In genomic region chr17:81940538-81941483, GRCh38 we compare ENCODE assay signal across 27 cellular contexts. TPM values are rescaled to one million over a fixed set of nuclear protein-coding genes. Genes with fewer than 3 reads are reported as not detected.
A peak's percentile ranks its signal among the peaks of the same experiment; 100 is the strongest.
DNase-seq lines count a peak whose midpoint lies in the region; ATAC-seq and TF ChIP-seq lines count a peak whose summit lies in the region.
"Had no signal": no experiment of that assay in that cellular context is flagged by ENCODE, and none has a peak within 500 bp of the region (broad histone marks: within the 10 kb centered on the region; RNA-seq: fewer than 3 reads in every experiment).

No MANE protein-coding gene starts in this region.

- no peaks in the 10 kb centered on the region for H4K20me1 ChIP-seq in GM23338 (replicated peaks; ENCODE audit: insufficient read depth)

- H3K9ac ChIP-seq in neuronal stem cell (ENCODE audit: low read depth, low read length, poor library complexity) = peak overlapping the region; percentile 60

- no peaks in the 10 kb centered on the region for H3K9me2 ChIP-seq in GM23338 (ENCODE audit: insufficient read depth)

- peak overlapping the region; percentile 34 for H3K27ac Mint-ChIP-seq in activated CD8-positive, alpha-beta T cell treated with anti-CD3 and anti-CD28 coated beads, Interleukin-2, amount 10 ng/mL, durations not matched to agents 7 days and 5 days
- no peak overlapping the region for H3K27ac Mint-ChIP-seq in activated CD8-positive, alpha-beta T cell treated with anti-CD3 and anti-CD28 coated beads for 36 hours
- H3K27ac Mint-ChIP-seq in GM23338 = no peak overlapping the region
- H3K27ac Mint-ChIP-seq: activated T-cell treated with anti-CD3 and anti-CD28 coated beads, Interleukin-2, amount 50 U/mL, for 24 hours; CD8-positive, alpha-beta T cell; memory B cell had no signal

- peaks cover 11% of the 10 kb centered on the region; the same call in 1 of the 2 replicates for H3K79me2 ChIP-seq in GM23338 (replicated peaks; ENCODE audit: insufficient read depth)

- H3K9me3 ChIP-seq in neuronal stem cell (replicated peaks in 1 of 2; ENCODE audit: control insufficient read depth in 2 of 2, insufficient read depth in 1 of 2, low read depth in 1 of 2, low read length in 2 of 2) = no peaks in the 10 kb centered on the region
- H3K9me3 ChIP-seq: neutrophil, Peyer's patch, SJSA1 had no signal

- peaks cover 15% of the 10 kb centered on the region for H3K4me1 ChIP-seq in GM23338 (ENCODE audit: insufficient read depth)
- H3K4me1 ChIP-seq in neuronal stem cell (ENCODE audit: control insufficient read depth in 2 of 2, insufficient read depth in 1 of 2, low read depth in 1 of 2, low read length in 2 of 2) = peaks cover 16 to 18% of the 10 kb centered on the region in 2 donors

- H3K27me3 Mint-ChIP-seq in activated CD8-positive, alpha-beta T cell treated with anti-CD3 and anti-CD28 coated beads, Interleukin-2, amount 10 ng/mL, durations not matched to agents 7 days and 5 days (ENCODE audit: low read depth) = no peaks in the 10 kb centered on the region
- no peaks in the 10 kb centered on the region for H3K27me3 Mint-ChIP-seq in activated CD8-positive, alpha-beta T cell treated with anti-CD3 and anti-CD28 coated beads for 36 hours
- peaks cover 35% of the 10 kb centered on the region for H3K27me3 Mint-ChIP-seq in GM23338 (ENCODE audit: insufficient read depth, low read depth, poor library complexity)

- DNase-seq in activated CD8-positive, alpha-beta T cell treated with anti-CD3 and anti-CD28 coated beads, Interleukin-2, amount 10 ng/mL, durations not matched to agents 7 days and 5 days = no peak
- DNase-seq in activated CD8-positive, alpha-beta T cell treated with anti-CD3 and anti-CD28 coated beads for 36 hours = no peak
- DNase-seq in GM23338 (ENCODE audit: low spot score) = no peak
- no peak for DNase-seq in neuronal stem cell (ENCODE audit: low spot score)
- no peak for DNase-seq in MV-4-11 (lab: John Stamatoyannopoulos, UW)
- no peak for DNase-seq in NCI-H748 (lab: John Stamatoyannopoulos, UW; ENCODE audit: unreplicated experiment)
- DNase-seq in ureter (ENCODE audit: low spot score) = no peak
- DNase-seq: 8988T; activated CD4-positive, alpha-beta T cell treated with anti-CD3 and anti-CD28 coated beads for 1 hour; activated gamma-delta T cell treated with Interleukin-2 at 50 U/mL for 16 hours; activated T-cell treated with anti-CD3 and anti-CD28 coated beads, Interleukin-2, amount 50 U/mL, for 24 hours; CD8-positive, alpha-beta T cell; effector memory CD4-positive, alpha-beta T cell; NCI-H1105 treated with DMSO at 0.1 percent for 48 hours; NCI-H2029; Peyer's patch; stimulated activated naive CD8-positive, alpha-beta T cell treated with anti-CD3 and anti-CD28 coated beads, Interleukin-15, Interleukin-2, amounts not matched to agents 100 U/mL and 50 U/mL, for 24 hours; T-helper 1 cell had no signal

- H2AFZ ChIP-seq in GM23338 = 0 out of 2 replicates have a peak overlapping the region, but pooled peaks have one; percentile 83
- H2AFZ ChIP-seq in neuronal stem cell (ENCODE audit: low read length) = no peak overlapping the region

- peaks cover 4% of the 10 kb centered on the region; the same call in 1 of the 2 replicates for H3K27me3 ChIP-seq in GM23338 (ENCODE audit: insufficient read depth)
- H3K27me3 ChIP-seq in neuronal stem cell (ENCODE audit: control insufficient read depth in 3 of 3, insufficient read depth in 3 of 3, low read depth in 1 of 3, low read length in 3 of 3) = peaks cover 0 to 4% (median 2%) of the 10 kb centered on the region in 3 experiments
- H3K27me3 ChIP-seq: Peyer's patch had no signal

- WGBS in neuronal stem cell (ENCODE audit: extremely low coverage in 2 of 2, insufficient read length in 2 of 2, insufficient replicate concordance in 1 of 2), 2 donors = no CpG with 5 or more reads among the region's 56 CpGs

- no peaks in the 10 kb centered on the region for H3K9me3 Mint-ChIP-seq in activated CD8-positive, alpha-beta T cell treated with anti-CD3 and anti-CD28 coated beads, Interleukin-2, amount 10 ng/mL, durations not matched to agents 7 days and 5 days (ENCODE audit: insufficient read depth)
- H3K9me3 Mint-ChIP-seq in activated CD8-positive, alpha-beta T cell treated with anti-CD3 and anti-CD28 coated beads for 36 hours = no peaks in the 10 kb centered on the region
- H3K9me3 Mint-ChIP-seq in GM23338 = no peaks in the 10 kb centered on the region
- H3K9me3 Mint-ChIP-seq: activated T-cell treated with anti-CD3 and anti-CD28 coated beads, Interleukin-2, amount 50 U/mL, for 24 hours; CD8-positive, alpha-beta T cell; IgD-negative memory B cell; memory B cell had no signal

- H2BK12ac ChIP-seq in neuronal stem cell (ENCODE audit: low read length) = peak overlapping the region; percentile 82

- ATAC-seq in activated CD8-positive, alpha-beta T cell treated with anti-CD3 and anti-CD28 coated beads, Interleukin-2, amount 10 ng/mL, durations not matched to agents 7 days and 5 days = no peak
- ATAC-seq in activated CD8-positive, alpha-beta T cell treated with anti-CD3 and anti-CD28 coated beads for 36 hours = no peak
- ATAC-seq in GM23338 = no peak
- ATAC-seq: CD8-positive, alpha-beta T cell; stimulated activated naive CD8-positive, alpha-beta T cell treated with anti-CD3 and anti-CD28 coated beads, Interleukin-15, Interleukin-2, amounts not matched to agents 100 U/mL and 50 U/mL, for 24 hours had no signal

- H3K4me2 ChIP-seq in GM23338 (no peak overlapping the region; the same call in 1 of the 2 replicates), neuronal stem cell (ENCODE audit: insufficient read depth, low read length, poor library complexity, severe bottlenecking) (no peak overlapping the region)

- H3K79me1 ChIP-seq in neuronal stem cell (ENCODE audit: low read depth, low read length) = peaks cover 7% of the 10 kb centered on the region

- peak overlapping the region; percentile 93 for H4K8ac ChIP-seq in neuronal stem cell (ENCODE audit: low read depth, low read length)

- CTCF ChIA-PET in activated CD8-positive, alpha-beta T cell treated with anti-CD3 and anti-CD28 coated beads, Interleukin-2, amount 10 ng/mL, durations not matched to agents 7 days and 5 days (lab: Charles Lee) = interaction anchor here (0.6 kb wide), 1 partner anchor 59 kb away, joined by 3 read pairs; no protein-coding TSS in a partner anchor
- CTCF ChIA-PET in activated CD8-positive, alpha-beta T cell treated with anti-CD3 and anti-CD28 coated beads for 36 hours (lab: Charles Lee) = interaction anchor here (1.2 to 2.3 kb wide), 3 partner anchors 13 to 19 kb away, joined by 3 to 6 read pairs (median 3); no protein-coding TSS in a partner anchor

- H3K36me3 Mint-ChIP-seq in activated CD8-positive, alpha-beta T cell treated with anti-CD3 and anti-CD28 coated beads, Interleukin-2, amount 10 ng/mL, durations not matched to agents 7 days and 5 days (ENCODE audit: low read depth) = peaks cover 2% of the 10 kb centered on the region
- peaks cover 6% of the 10 kb centered on the region for H3K36me3 Mint-ChIP-seq in activated CD8-positive, alpha-beta T cell treated with anti-CD3 and anti-CD28 coated beads for 36 hours (ENCODE audit: low read depth)
- peaks cover 8% of the 10 kb centered on the region for H3K36me3 Mint-ChIP-seq in GM23338 (ENCODE audit: low read depth)
- H3K36me3 Mint-ChIP-seq: CD8-positive, alpha-beta T cell; IgD-negative memory B cell; memory B cell had no signal

- peak overlapping the region; percentile 90 for H2BK5ac ChIP-seq in neuronal stem cell (ENCODE audit: low read length)

- H3K4me3 Mint-ChIP-seq in activated CD8-positive, alpha-beta T cell treated with anti-CD3 and anti-CD28 coated beads, Interleukin-2, amount 10 ng/mL, durations not matched to agents 7 days and 5 days = no peak overlapping the region
- H3K4me3 Mint-ChIP-seq in activated CD8-positive, alpha-beta T cell treated with anti-CD3 and anti-CD28 coated beads for 36 hours = no peak overlapping the region
- no peak overlapping the region; the same call in 2 of the 3 replicates for H3K4me3 Mint-ChIP-seq in GM23338
- H3K4me3 Mint-ChIP-seq: activated T-cell treated with anti-CD3 and anti-CD28 coated beads, Interleukin-2, amount 50 U/mL, for 24 hours; CD8-positive, alpha-beta T cell; memory B cell had no signal

- H3K4me1 Mint-ChIP-seq in activated CD8-positive, alpha-beta T cell treated with anti-CD3 and anti-CD28 coated beads, Interleukin-2, amount 10 ng/mL, durations not matched to agents 7 days and 5 days (ENCODE audit: low read depth) = peaks cover 18% of the 10 kb centered on the region
- peaks cover 8% of the 10 kb centered on the region for H3K4me1 Mint-ChIP-seq in activated CD8-positive, alpha-beta T cell treated with anti-CD3 and anti-CD28 coated beads for 36 hours (ENCODE audit: low read depth)
- peaks cover 21% of the 10 kb centered on the region for H3K4me1 Mint-ChIP-seq in GM23338

- peak overlapping the region; percentile 98 for H2AK5ac ChIP-seq in neuronal stem cell (ENCODE audit: low read depth, low read length)

- no peak overlapping the region for H3K27ac ChIP-seq in GM23338 (ENCODE audit: low read depth)
- peak overlapping the region; percentile 60 for H3K27ac ChIP-seq in cingulate gyrus (ENCODE audit: low read depth, low read length)
- H3K27ac ChIP-seq in neuronal stem cell (replicated peaks; ENCODE audit: low read length) = no peak overlapping the region
- H3K27ac ChIP-seq: neutrophil, Peyer's patch, SJSA1 had no signal

- no peak for TF ChIP-seq CTCF in activated CD8-positive, alpha-beta T cell treated with anti-CD3 and anti-CD28 coated beads for 36 hours (IDR thresholded peaks at IDR 0.05)
- TF ChIP-seq CTCF in GM23338 (conservative IDR thresholded peaks at IDR 0.05; ENCODE audit: low read depth in 2 of 2) = no peak

- intact Hi-C loops in activated CD8-positive, alpha-beta T cell treated with anti-CD3 and anti-CD28 coated beads for 36 hours (cut with micrococcal nuclease) = no loop called here

- peak overlapping the region; percentile 90 for H3K18ac ChIP-seq in neuronal stem cell (ENCODE audit: low read length)

- peak overlapping the region; percentile 97 for H3K14ac ChIP-seq in neuronal stem cell (ENCODE audit: low read length)

- peak overlapping the region; percentile 95 for H3K4ac ChIP-seq in neuronal stem cell (ENCODE audit: low read length)

- H3K23ac ChIP-seq in neuronal stem cell (ENCODE audit: low read depth, low read length, poor library complexity) = peak overlapping the region; percentile 85

- H3F3A ChIP-seq in GM23338 (replicated peaks; ENCODE audit: low read depth) = peaks cover 10% of the 10 kb centered on the region; the same call in 1 of the 2 replicates

- H4K91ac ChIP-seq in neuronal stem cell (ENCODE audit: low read depth, low read length, poor library complexity) = peak overlapping the region; percentile 72

- no peak overlapping the region for H3K4me3 ChIP-seq in GM23338
- H3K4me3 ChIP-seq in neuronal stem cell (ENCODE audit: low read length in 2 of 2) = no peak overlapping the region
- H3K4me3 ChIP-seq: Peyer's patch, SJSA1 had no signal

- H3K36me3 ChIP-seq in GM23338 (ENCODE audit: insufficient read depth) (no peaks in the 10 kb centered on the region), neuronal stem cell (replicated peaks in 1 of 2; ENCODE audit: control insufficient read depth in 2 of 2, insufficient read depth in 2 of 2, low read length in 2 of 2) (no peaks in the 10 kb centered on the region)
- H3K36me3 ChIP-seq: neutrophil, Peyer's patch, SJSA1 had no signal

- POLR2A ChIA-PET in activated CD8-positive, alpha-beta T cell treated with anti-CD3 and anti-CD28 coated beads, Interleukin-2, amount 10 ng/mL, durations not matched to agents 7 days and 5 days (lab: Charles Lee) = no interaction called here
- POLR2A ChIA-PET in activated CD8-positive, alpha-beta T cell treated with anti-CD3 and anti-CD28 coated beads for 36 hours (lab: Charles Lee) = interaction anchor here (1.7 kb wide), 1 partner anchor 19 kb away, joined by 3 read pairs; no protein-coding TSS in a partner anchor

- H2BK15ac ChIP-seq in neuronal stem cell (ENCODE audit: low read length) = peak overlapping the region; percentile 100

- peak overlapping the region; percentile 93 for H2BK120ac ChIP-seq in neuronal stem cell (ENCODE audit: low read depth, low read length)

RNA-seq across cellular contexts. Expression of gene PYCR1, which starts 3.7 kb away (rescaled TPM):
- 10 to 100 TPM; 35.5 to 38.1 TPM for total RNA-seq in activated CD8-positive, alpha-beta T cell treated with anti-CD3 and anti-CD28 coated beads, Interleukin-2, amount 10 ng/mL, durations not matched to agents 7 days and 5 days
- total RNA-seq in activated CD8-positive, alpha-beta T cell treated with anti-CD3 and anti-CD28 coated beads for 36 hours = 100 to 1,000 TPM; 140 to 141 TPM
- 237 and 240 TPM in 2 replicates for total RNA-seq in GM23338 (2014; rRNA removed; shearing (Covaris generic))
- polyA plus RNA-seq in GM23338 (2016; fragmentation: Nextera tagmentation; extraction: Ambion mirVana) = 87.3 and 98.9 TPM in 2 replicates
- polyA plus RNA-seq in neuronal stem cell (2013, experiment 1 of 2) = 53.9 TPM
- 52.1 TPM for polyA plus RNA-seq in neuronal stem cell (2013, experiment 2 of 2)
- total RNA-seq in ureter = 63.9 TPM

RNA-seq across cellular contexts. Expression of gene MYADML2, which starts 6.2 kb away (rescaled TPM):
- total RNA-seq in activated CD8-positive, alpha-beta T cell treated with anti-CD3 and anti-CD28 coated beads, Interleukin-2, amount 10 ng/mL, durations not matched to agents 7 days and 5 days = not detected
- not detected for total RNA-seq in activated CD8-positive, alpha-beta T cell treated with anti-CD3 and anti-CD28 coated beads for 36 hours
- 0.78 and 1.7 TPM in 2 replicates for total RNA-seq in GM23338 (2014; rRNA removed; shearing (Covaris generic))
- 0.42 and 0.70 TPM in 2 replicates for polyA plus RNA-seq in GM23338 (2016; fragmentation: Nextera tagmentation; extraction: Ambion mirVana)
- polyA plus RNA-seq in neuronal stem cell (2013, experiment 1 of 2) = 0.03 TPM
- polyA plus RNA-seq in neuronal stem cell (2013, experiment 2 of 2) = 0.03 TPM
- not detected for total RNA-seq in ureter
- total RNA-seq: activated CD8-positive, alpha-beta memory T cell treated with anti-CD3 and anti-CD28 coated beads for 36 hours; CD8-positive, alpha-beta T cell; epithelial cell of proximal tubule; H4; posterior vena cava; SJSA1 had no signal
- polyA plus RNA-seq: IgD-negative memory B cell had no signal

RNA-seq across cellular contexts. Expression of gene MAFG, which starts 13.3 kb away (rescaled TPM):
- 10 to 100 TPM; 14.0 to 16.5 TPM for total RNA-seq in activated CD8-positive, alpha-beta T cell treated with anti-CD3 and anti-CD28 coated beads, Interleukin-2, amount 10 ng/mL, durations not matched to agents 7 days and 5 days
- total RNA-seq in activated CD8-positive, alpha-beta T cell treated with anti-CD3 and anti-CD28 coated beads for 36 hours = 10 to 100 TPM; 12.4 to 14.1 TPM
- total RNA-seq in GM23338 (2014; rRNA removed; shearing (Covaris generic)) = 32.0 and 33.4 TPM in 2 replicates
- polyA plus RNA-seq in GM23338 (2016; fragmentation: Nextera tagmentation; extraction: Ambion mirVana) = 17.2 and 21.7 TPM in 2 replicates
- polyA plus RNA-seq in neuronal stem cell (2013, experiment 1 of 2) = 16.1 TPM
- polyA plus RNA-seq in neuronal stem cell (2013, experiment 2 of 2) = 17.2 TPM
- total RNA-seq in ureter = 14.1 TPM

RNA-seq across cellular contexts. Expression of gene NOTUM, which starts 20.2 kb away (rescaled TPM):
- total RNA-seq in activated CD8-positive, alpha-beta T cell treated with anti-CD3 and anti-CD28 coated beads, Interleukin-2, amount 10 ng/mL, durations not matched to agents 7 days and 5 days = under 1 TPM; 0.29 to 0.42 TPM
- total RNA-seq in activated CD8-positive, alpha-beta T cell treated with anti-CD3 and anti-CD28 coated beads for 36 hours = under 1 TPM; 0.41 to 0.49 TPM
- 0.66 and 1.6 TPM in 2 replicates for total RNA-seq in GM23338 (2014; rRNA removed; shearing (Covaris generic))
- 0.29 and 0.66 TPM in 2 replicates for polyA plus RNA-seq in GM23338 (2016; fragmentation: Nextera tagmentation; extraction: Ambion mirVana)
- 0.33 TPM for polyA plus RNA-seq in neuronal stem cell (2013, experiment 1 of 2)
- polyA plus RNA-seq in neuronal stem cell (2013, experiment 2 of 2) = 0.30 TPM
- 4.0 TPM for total RNA-seq in ureter
- total RNA-seq: CD8-positive, alpha-beta T cell; epithelial cell of proximal tubule; posterior vena cava had no signal
- polyA plus RNA-seq: IgD-negative memory B cell had no signal

RNA-seq across cellular contexts. Expression of gene SIRT7, which starts 22.8 kb away (rescaled TPM):
- total RNA-seq in activated CD8-positive, alpha-beta T cell treated with anti-CD3 and anti-CD28 coated beads, Interleukin-2, amount 10 ng/mL, durations not matched to agents 7 days and 5 days = 10 to 100 TPM; 55.0 to 63.4 TPM
- total RNA-seq in activated CD8-positive, alpha-beta T cell treated with anti-CD3 and anti-CD28 coated beads for 36 hours = 10 to 100 TPM; 28.1 to 32.0 TPM
- total RNA-seq in GM23338 (2014; rRNA removed; shearing (Covaris generic)) = 20.8 and 29.7 TPM in 2 replicates
- polyA plus RNA-seq in GM23338 (2016; fragmentation: Nextera tagmentation; extraction: Ambion mirVana) = 16.3 and 17.1 TPM in 2 replicates
- polyA plus RNA-seq in neuronal stem cell (2013, experiment 1 of 2) = 5.2 TPM
- polyA plus RNA-seq in neuronal stem cell (2013, experiment 2 of 2) = 5.1 TPM
- total RNA-seq in ureter = 30.4 TPM
